Comparison of ENCODE assay signal across 35 cellular contexts in the genomic region with DNA sequence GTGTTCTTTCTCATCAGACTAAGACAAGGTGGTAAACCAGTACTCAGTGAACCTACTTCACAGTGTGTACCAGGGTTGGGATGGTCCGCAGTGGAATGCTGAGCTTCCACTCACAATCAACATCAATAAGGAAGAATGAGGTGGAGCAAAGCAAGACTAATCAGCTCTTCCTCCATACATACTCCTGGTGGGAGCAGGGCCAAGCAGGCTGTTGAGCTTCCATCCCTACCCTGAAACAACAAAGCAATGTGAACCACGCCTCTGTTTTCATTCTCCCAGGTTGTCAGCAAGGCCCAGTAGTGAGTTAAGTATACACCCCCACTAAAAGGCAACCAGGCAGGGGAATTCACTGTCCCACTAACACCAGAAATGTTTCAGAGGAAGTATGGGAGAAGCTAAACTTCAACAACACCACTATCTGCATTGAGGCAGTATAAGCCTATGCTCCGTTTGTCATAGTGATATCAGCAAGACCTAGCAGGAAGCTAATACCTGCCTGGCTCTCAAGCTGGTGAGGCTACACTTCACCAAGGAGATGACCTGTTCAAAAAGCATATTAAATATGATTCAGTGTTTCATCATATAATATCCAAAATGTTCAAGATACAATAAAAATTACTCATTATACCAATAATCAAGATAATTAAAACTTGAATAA.
"Had no signal": no experiment of that assay in that cellular context is flagged by ENCODE, and none has a peak within 500 bp of the region (broad histone marks: within the 10 kb centered on the region; RNA-seq: fewer than 3 reads in every experiment).

No MANE protein-coding gene starts in this region.

- H3K4me1 Mint-ChIP-seq: activated B cell treated with CpG ODN at 0.5 μM for 24 hours, brain had no signal

- H3K4me3 ChIP-seq: adrenal gland, MG63, PC-9 had no signal

- H3K36me3 ChIP-seq: adrenal gland, MG63 had no signal

- H3K27me3 ChIP-seq: adrenal gland, MG63 had no signal

- H3K27ac ChIP-seq: adrenal gland, PC-9, VCaP had no signal

- H3K4me3 Mint-ChIP-seq: activated B cell treated with CpG ODN at 0.5 μM for 24 hours; activated CD4-positive, alpha-beta memory T cell treated with anti-CD3 and anti-CD28 coated beads for 36 hours; activated naive CD4-positive, alpha-beta T cell treated with anti-CD3 and anti-CD28 coated beads for 36 hours; activated T-cell treated with anti-CD3 and anti-CD28 coated beads, Interleukin-2, amount 50 U/mL, for 4 hours; activated T-helper 1 cell treated with anti-CD3 and anti-CD28 coated beads, Interleukin-12 subunit alpha, Interleukin-12 subunit beta, Interleukin-2, Interleukin-4 antibody, amounts not matched to agents 30 ng/mL and 10 ng/mL and 1 ng/mL, durations not matched to agents 14 hours and 24 hours and 36 hours; brain had no signal

- H3K27ac Mint-ChIP-seq: activated B cell treated with CpG ODN at 0.5 μM for 24 hours; activated CD4-positive, alpha-beta memory T cell treated with anti-CD3 and anti-CD28 coated beads for 36 hours; activated naive CD4-positive, alpha-beta T cell treated with anti-CD3 and anti-CD28 coated beads for 36 hours; activated naive CD4-positive, alpha-beta T cell treated with anti-CD3 and anti-CD28 coated beads, Interleukin-2, amount 50 U/mL, for 72 hours; activated T-helper 1 cell treated with anti-CD3 and anti-CD28 coated beads, Interleukin-12 subunit alpha, Interleukin-12 subunit beta, Interleukin-2, Interleukin-4 antibody, amounts not matched to agents 30 ng/mL and 10 ng/mL and 1 ng/mL, durations not matched to agents 14 hours and 24 hours and 36 hours; brain had no signal

- H2AFZ ChIP-seq: PC-9 had no signal

- ATAC-seq: activated naive CD4-positive, alpha-beta T cell treated with anti-CD3 and anti-CD28 coated beads, Interleukin-2, amount 50 U/mL, for 72 hours; activated T-cell treated with anti-CD3 and anti-CD28 coated beads, Interleukin-2, amount 50 U/mL, for 4 hours had no signal

- H3K27me3 Mint-ChIP-seq: activated B cell treated with CpG ODN at 0.5 μM for 24 hours; activated CD4-positive, alpha-beta memory T cell treated with anti-CD3 and anti-CD28 coated beads for 36 hours; brain had no signal

- H3K4me2 ChIP-seq: PC-9 had no signal

- FAIRE-seq: RCC 7860 had no signal

- DNase-seq: activated B cell treated with CpG ODN at 0.5 μM for 24 hours; activated CD4-positive, alpha-beta memory T cell treated with anti-CD3 and anti-CD28 coated beads for 36 hours; activated CD4-positive, alpha-beta T cell treated with anti-CD3 and anti-CD28 coated beads for 4 hours; activated CD4-positive, alpha-beta T cell treated with anti-CD3 and anti-CD28 coated beads, Interleukin-2, amount 50 U/mL, for 1 hour; activated CD4-positive, CD25-positive, alpha-beta regulatory T cell treated with anti-CD3 and anti-CD28 coated beads, Interleukin-2, amount 50 U/mL, for 72 hours; activated CD8-positive, alpha-beta memory T cell treated with anti-CD3 and anti-CD28 coated beads, Interleukin-2, amount 50 U/mL, for 4 hours; activated gamma-delta T cell treated with Interleukin-2 at 50 U/mL for 16 hours; activated naive CD4-positive, alpha-beta T cell treated with anti-CD3 and anti-CD28 coated beads for 36 hours; activated T-cell treated with anti-CD3 and anti-CD28 coated beads for 4 hours; activated T-cell treated with anti-CD3 and anti-CD28 coated beads, Interleukin-2, amount 50 U/mL, for 4 hours; adrenal gland; central memory CD4-positive, alpha-beta T cell; Karpas-422; MG63; NCI-H1092; NCI-H1436 treated with DMSO at 0.1 percent for 48 hours; NCI-H1694 treated with DMSO at 0.1 percent for 48 hours; NCI-H2029; NCI-H2107; NCI-H2171; NCI-H510A; NCI-H526; NCI-H748 treated with DMSO at 0.1 percent for 48 hours; NK-92 treated with Interleukin-12 subunit alpha and Interleukin-12 subunit beta, amount 100 ng/mL, for 24 hours; PC-9; Right ventricle myocardium superior; SW 1271; T-helper 1 cell; T-helper 2 cell; T-helper 9 cell had no signal

- H3K4me1 ChIP-seq: adrenal gland had no signal

- H3K9me3 ChIP-seq: adrenal gland, MG63 had no signal
